ENCODE assay signal across 8 cellular contexts in the genomic region with DNA sequence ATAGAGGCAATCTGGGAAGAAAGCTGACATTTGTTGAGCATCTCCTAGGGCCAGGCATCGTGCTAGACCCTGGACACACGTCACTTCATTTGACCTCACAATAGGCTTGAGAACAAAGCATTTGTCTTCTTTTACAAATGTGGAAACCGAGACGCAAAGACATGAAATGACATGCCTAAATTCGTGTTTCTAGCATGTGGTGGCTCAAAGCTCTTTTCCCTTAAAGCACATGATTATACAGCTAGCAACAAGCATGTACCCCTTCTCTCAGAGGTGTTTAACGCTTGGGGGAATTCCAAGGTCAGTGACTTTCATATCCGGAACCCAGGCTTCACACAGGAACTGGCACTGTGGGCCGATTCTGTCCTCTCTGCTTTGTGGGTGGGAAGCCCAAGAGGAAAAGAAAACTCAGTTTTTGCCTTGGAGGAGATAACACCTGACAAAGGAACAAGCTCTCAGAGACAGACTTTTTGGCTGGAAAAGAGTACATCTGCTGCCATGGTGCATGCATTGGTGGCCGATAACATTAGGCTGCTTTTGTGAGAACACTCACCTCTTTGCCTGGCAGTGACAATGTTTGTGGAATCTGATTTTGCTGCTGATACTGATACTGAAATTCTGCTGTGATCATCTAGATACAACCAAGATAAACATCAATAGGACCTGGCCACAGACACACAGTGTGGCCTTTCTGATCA. TPM values are rescaled to one million over a fixed set of nuclear protein-coding genes. Genes with fewer than 3 reads are reported as not detected.
DNase-seq lines count a peak whose midpoint lies in the region; ATAC-seq and TF ChIP-seq lines count a peak whose summit lies in the region.

No MANE protein-coding gene starts in this region.

- H2AFZ ChIP-seq in mesenchymal stem cell (ENCODE audit: low read depth, low read length) = no peak overlapping the region

- H3K14ac ChIP-seq in mesenchymal stem cell (ENCODE audit: low read length in 2 of 2) = no peak overlapping the region

- H3K36me3 ChIP-seq in mesenchymal stem cell (ENCODE audit: control insufficient read depth in 1 of 2, insufficient read depth in 2 of 2, low read depth in 1 of 2, low read length in 2 of 2) = no peaks in the 10 kb centered on the region
- H3K36me3 ChIP-seq in aorta (ENCODE audit: control insufficient read depth in 1 of 2, insufficient read depth in 2 of 2, low read length in 1 of 2) = no peaks in the 10 kb centered on the region

- H3K4me3 ChIP-seq in GM12865 (ENCODE audit: low read depth, low read length) (peak overlapping the region; percentile 41), mesenchymal stem cell (ENCODE audit: insufficient read depth in 1 of 2, low read depth in 1 of 2, low read length in 2 of 2) (no peak overlapping the region), aorta (ENCODE audit: low read length in 2 of 2) (no peak overlapping the region)

- peaks cover 28% of the 10 kb centered on the region for H3K36me3 Mint-ChIP-seq in activated CD4-positive, alpha-beta T cell treated with anti-CD3 and anti-CD28 coated beads for 36 hours (ENCODE audit: low read depth)
- peaks cover 6% of the 10 kb centered on the region for H3K36me3 Mint-ChIP-seq in memory B cell

- H3K27me3 ChIP-seq in mesenchymal stem cell (ENCODE audit: control insufficient read depth in 1 of 2, insufficient read depth in 1 of 2, low read length in 2 of 2) = peaks cover 0 to 16% of the 10 kb centered on the region in 2 experiments
- H3K27me3 ChIP-seq in aorta (ENCODE audit: control insufficient read depth in 1 of 2, insufficient read depth in 2 of 2, low read length in 1 of 2) = no peaks in the 10 kb centered on the region

- H3K27me3 Mint-ChIP-seq in activated CD4-positive, alpha-beta T cell treated with anti-CD3 and anti-CD28 coated beads for 36 hours = no peaks in the 10 kb centered on the region
- no peaks in the 10 kb centered on the region for H3K27me3 Mint-ChIP-seq in memory B cell

- no peak overlapping the region for H2BK120ac ChIP-seq in mesenchymal stem cell (ENCODE audit: low read depth, low read length)

- H3K4me2 ChIP-seq in mesenchymal stem cell (ENCODE audit: low read length, poor library complexity, severe bottlenecking) = no peak overlapping the region

- intact Hi-C loops in activated CD4-positive, alpha-beta T cell treated with anti-CD3 and anti-CD28 coated beads for 36 hours (cut with DNase I, micrococcal nuclease) = loop anchor here (1.0 to 10.0 kb wide), 13 partner anchors 15 to 386 kb away; a partner anchor contains a TSS
- intact Hi-C loops in aorta (cut with DNase I) = loop anchor here (5.0 to 10.0 kb wide), 2 partner anchors 318 to 386 kb away; a partner anchor contains a TSS

- 91% methylated on average over 9 of the region's 9 CpGs for WGBS in mesenchymal stem cell
- 89 to 91% methylated on average over 9 of the region's 9 CpGs for WGBS in aorta, 2 donors

- H3K4me3 Mint-ChIP-seq in activated CD4-positive, alpha-beta T cell treated with anti-CD3 and anti-CD28 coated beads for 36 hours = peak overlapping the region; percentile 71
- peak overlapping the region; percentile 45 for H3K4me3 Mint-ChIP-seq in memory B cell

- peaks cover 24% of the 10 kb centered on the region for H3K9me3 Mint-ChIP-seq in activated CD4-positive, alpha-beta T cell treated with anti-CD3 and anti-CD28 coated beads for 36 hours (ENCODE audit: low read depth)
- peaks cover 6% of the 10 kb centered on the region for H3K9me3 Mint-ChIP-seq in memory B cell

- no peak for TF ChIP-seq CTCF in GM12865 (IDR thresholded peaks at IDR 0.05; ENCODE audit: insufficient read depth, low read depth, low read length, missing control alignments)

- CTCF ChIA-PET in activated CD4-positive, alpha-beta T cell treated with anti-CD3 and anti-CD28 coated beads for 36 hours (lab: Charles Lee) = interaction anchor here (0.6 to 8.0 kb wide), 20 partner anchors 8 to 354 kb away, joined by 3 to 213 read pairs (median 8); a partner anchor contains a TSS

- H3K4me1 Mint-ChIP-seq in activated CD4-positive, alpha-beta T cell treated with anti-CD3 and anti-CD28 coated beads for 36 hours = peaks cover 57% of the 10 kb centered on the region
- H3K4me1 Mint-ChIP-seq in memory B cell = peaks cover 33% of the 10 kb centered on the region

- H3K27ac Mint-ChIP-seq in activated CD4-positive, alpha-beta T cell treated with anti-CD3 and anti-CD28 coated beads for 36 hours = peak overlapping the region; percentile 98
- H3K27ac Mint-ChIP-seq in memory B cell = peak overlapping the region; percentile 96

- no peak overlapping the region for H4K8ac ChIP-seq in mesenchymal stem cell (ENCODE audit: low read length)

- no peaks in the 10 kb centered on the region for H3K79me1 ChIP-seq in mesenchymal stem cell (replicated peaks; ENCODE audit: low read length, poor library complexity, severe bottlenecking)

- DNase-seq in GM12865 (ENCODE audit: low read depth) (peak; percentile 96), memory B cell (ENCODE audit: low spot score in 2 of 2) (peak; percentile 30), mesenchymal stem cell (no peak), aorta (no peak), ACHN (no peak), NCI-H226 (no peak)
- peak; percentile 81 for DNase-seq in activated CD4-positive, alpha-beta T cell treated with anti-CD3 and anti-CD28 coated beads for 36 hours

- H4K91ac ChIP-seq in mesenchymal stem cell (ENCODE audit: low read length) = no peak overlapping the region

- H3K9me3 ChIP-seq in mesenchymal stem cell (ENCODE audit: control insufficient read depth, low read length) = peaks cover 14% of the 10 kb centered on the region
- H3K9me3 ChIP-seq in aorta (ENCODE audit: control insufficient read depth, low read length) = peaks cover 7% of the 10 kb centered on the region

- H3K4me1 ChIP-seq in mesenchymal stem cell (ENCODE audit: control insufficient read depth, insufficient read depth, low read depth, low read length) (peaks cover 4% of the 10 kb centered on the region), aorta (ENCODE audit: control insufficient read depth in 1 of 2, insufficient read depth in 2 of 2, low read length in 2 of 2) (no peaks in the 10 kb centered on the region)

- no peak overlapping the region for H3K9ac ChIP-seq in mesenchymal stem cell (ENCODE audit: low read length)

- ATAC-seq in HG02610 (IDR thresholded peaks at IDR 0.05; ENCODE audit: unreplicated experiment) (peak; percentile 61), memory B cell (ENCODE audit: low read depth) (peak; percentile 89), aorta (ENCODE audit: low FRiP score) (no peak)
- ATAC-seq in activated CD4-positive, alpha-beta T cell treated with anti-CD3 and anti-CD28 coated beads for 36 hours = peak; percentile 73

- H3K18ac ChIP-seq in mesenchymal stem cell (ENCODE audit: low read depth in 1 of 2, low read length in 2 of 2) = no peak overlapping the region

- in situ Hi-C loops in ACHN (cut with HindIII; ENCODE audit: low pct_ligation_motif_present, low pct_unique_long_range_greater_than_20kb, low sequenced_read_pairs) = no loop called here

- no peak overlapping the region for H2BK12ac ChIP-seq in mesenchymal stem cell (ENCODE audit: low read length in 2 of 2)

- no peak overlapping the region for H3K27ac ChIP-seq in mesenchymal stem cell (ENCODE audit: low read length, poor library complexity, severe bottlenecking)
- H3K27ac ChIP-seq in aorta (ENCODE audit: low read depth in 1 of 2, low read length in 2 of 2) = no peak overlapping the region

- POLR2A ChIA-PET in activated CD4-positive, alpha-beta T cell treated with anti-CD3 and anti-CD28 coated beads for 36 hours (lab: Charles Lee) = interaction anchor here (0.6 to 4.8 kb wide), 19 partner anchors 10 to 363 kb away, joined by 3 to 482 read pairs (median 10); a partner anchor contains a TSS

- H2BK5ac ChIP-seq in mesenchymal stem cell (ENCODE audit: low read depth, low read length, poor library complexity, severe bottlenecking) = no peak overlapping the region

- no peak overlapping the region for H2AK5ac ChIP-seq in mesenchymal stem cell (ENCODE audit: low read length, severe bottlenecking)

- H2BK15ac ChIP-seq in mesenchymal stem cell (ENCODE audit: low read depth, poor library complexity, severe bottlenecking) = no peak overlapping the region

- H3K4ac ChIP-seq in mesenchymal stem cell (ENCODE audit: low read depth in 1 of 2, low read length in 2 of 2) = no peak overlapping the region

- H3K23ac ChIP-seq in mesenchymal stem cell (ENCODE audit: low read length in 2 of 2) = no peak overlapping the region

RNA-seq across cellular contexts. Expression of a gene that starts 15.4 kb away (rescaled TPM):
- total RNA-seq in activated CD4-positive, alpha-beta T cell treated with anti-CD3 and anti-CD28 coated beads for 36 hours = 100 to 1,000 TPM; 287 to 291 TPM
- 0.03 TPM for polyA plus RNA-seq in mesenchymal stem cell (2013, experiment 1 of 2)
- not detected for polyA plus RNA-seq in mesenchymal stem cell (2013, experiment 2 of 2)
- 1 to 10 TPM; 4.3 to 5.5 TPM for total RNA-seq in aorta
- polyA plus RNA-seq in aorta = 10 to 100 TPM in 1 of 2 donors, under 1 TPM in 1; 0.74 to 12.0 TPM

Comparison
In these comparisons a context has a peak if more than half of its experiments do, and no peak if none do; other contexts are left out.
1. DNase-seq: peak in GM12865 (single experiment), activated CD4-positive, alpha-beta T cell treated with anti-CD3 and anti-CD28 coated beads for 36 hours (single experiment) and memory B cell (2 of 2); none in mesenchymal stem cell (single experiment), aorta (0 of 2), ACHN (single experiment) and NCI-H226 (single experiment).
2. RNA of a gene that starts 15.4 kb away (total RNA-seq): 287 to 291 TPM in activated CD4-positive, alpha-beta T cell treated with anti-CD3 and anti-CD28 coated beads for 36 hours; 4.3 to 5.5 TPM in aorta; every median in the first group is over 10 times any median in the second.